ENCODE assay signal across 21 cellular contexts in the genomic region with DNA sequence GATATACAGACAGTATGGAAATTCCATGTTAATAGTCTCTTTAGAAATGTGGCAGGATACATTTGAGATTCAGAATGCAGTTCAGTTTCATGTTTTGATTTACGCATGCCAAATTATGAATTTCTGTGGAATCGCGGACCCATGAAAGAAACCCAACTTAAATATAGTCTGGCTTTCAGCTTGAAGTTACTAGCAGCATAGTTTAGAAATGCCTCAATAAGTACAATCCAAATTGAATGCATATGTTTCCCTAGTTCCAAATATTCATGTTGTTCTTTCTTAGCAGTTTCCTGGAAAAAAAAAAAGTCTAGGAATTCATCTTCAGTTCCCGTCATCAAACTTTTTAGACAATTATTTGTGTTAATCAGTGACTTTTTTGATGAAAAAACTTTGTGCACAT.
"Had no signal": no experiment of that assay in that cellular context is flagged by ENCODE, and none has a peak within 500 bp of the region (broad histone marks: within the 10 kb centered on the region; RNA-seq: fewer than 3 reads in every experiment).

No MANE protein-coding gene starts in this region.

- DNase-seq: activated CD4-positive, alpha-beta T cell treated with anti-CD3 and anti-CD28 coated beads for 36 hours; activated CD4-positive, CD25-positive, alpha-beta regulatory T cell; activated CD8-positive, alpha-beta memory T cell treated with anti-CD3 and anti-CD28 coated beads, Interleukin-2, amount 10 ng/mL, durations not matched to agents 7 days and 5 days; activated CD8-positive, alpha-beta T cell treated with anti-CD3 and anti-CD28 coated beads, Interleukin-2, amount 10 ng/mL, durations not matched to agents 7 days and 5 days; activated naive CD4-positive, alpha-beta T cell; activated T-cell treated with anti-CD3 and anti-CD28 coated beads, Interleukin-2, amount 50 U/mL, for 72 hours; anterior cingulate cortex; body of pancreas; cerebellar nuclear complex; cortex of kidney; gastrocnemius medialis; hypothalamus; immature natural killer cell; natural killer cell; posterior cingulate gyrus; right cardiac atrium; stimulated activated CD4-positive, alpha-beta T cell treated with anti-CD3 and anti-CD28 coated beads, Interleukin-15, amount 100 ng/mL, for 24 hours; stimulated activated CD4-positive, alpha-beta T cell treated with anti-CD3 and anti-CD28 coated beads, Interleukin-2, amount 100 ng/mL, for 24 hours; stimulated activated naive CD4-positive, alpha-beta T cell; transverse colon had no signal

- H3K4me3 ChIP-seq: body of pancreas, gastrocnemius medialis, suprapubic skin, transverse colon had no signal

- H3K9me3 ChIP-seq: body of pancreas, gastrocnemius medialis, suprapubic skin, transverse colon had no signal

- ATAC-seq: activated CD4-positive, alpha-beta T cell treated with anti-CD3 and anti-CD28 coated beads for 36 hours; activated CD8-positive, alpha-beta memory T cell treated with anti-CD3 and anti-CD28 coated beads, Interleukin-2, amount 10 ng/mL, durations not matched to agents 7 days and 5 days; activated CD8-positive, alpha-beta T cell treated with anti-CD3 and anti-CD28 coated beads, Interleukin-2, amount 10 ng/mL, durations not matched to agents 7 days and 5 days; body of pancreas; gastrocnemius medialis; natural killer cell; right cardiac atrium had no signal

- H3K36me3 ChIP-seq: gastrocnemius medialis, suprapubic skin, transverse colon had no signal

- H3K27ac ChIP-seq: body of pancreas, gastrocnemius medialis, suprapubic skin, transverse colon had no signal

- H3K27me3 ChIP-seq: body of pancreas, gastrocnemius medialis, suprapubic skin, transverse colon had no signal

- H3K4me1 ChIP-seq: body of pancreas, gastrocnemius medialis had no signal
